In the genomic region with DNA sequence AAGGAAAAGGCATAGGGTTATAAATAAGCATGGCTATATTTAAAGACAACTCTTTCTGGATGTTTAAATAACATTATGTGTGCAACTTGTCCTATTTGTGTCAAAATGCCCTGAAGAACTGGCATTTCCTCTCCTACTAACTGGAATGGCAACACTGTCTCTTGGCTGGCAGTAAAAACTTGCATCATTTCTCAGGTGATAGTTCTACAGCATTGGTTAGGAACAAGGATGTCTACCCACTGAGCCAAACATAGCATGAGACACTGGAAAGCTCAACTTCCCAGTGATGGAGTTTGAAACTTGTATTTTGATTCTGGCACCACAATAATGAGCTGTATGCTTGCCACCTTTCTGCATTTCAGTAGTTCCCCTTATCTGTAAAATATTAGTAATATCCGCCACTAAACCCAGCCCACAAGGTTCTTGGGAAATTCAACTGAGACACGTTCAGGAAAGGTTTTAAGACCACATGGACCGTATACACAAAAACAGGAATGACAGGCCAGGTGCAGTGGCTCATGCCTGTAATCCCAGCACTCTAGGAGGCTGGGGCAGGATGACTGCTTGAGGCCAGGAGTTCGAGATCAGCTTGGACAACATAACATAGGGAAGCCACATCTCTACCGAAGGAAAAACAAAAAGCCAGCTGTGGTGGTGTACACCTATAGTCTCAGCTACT, we compare ENCODE assay signal across 9 cellular contexts. TPM values are rescaled to one million over a fixed set of nuclear protein-coding genes. Genes with fewer than 3 reads are reported as not detected.
DNase-seq lines count a peak whose midpoint lies in the region; ATAC-seq and TF ChIP-seq lines count a peak whose summit lies in the region.
"Had no signal": no experiment of that assay in that cellular context is flagged by ENCODE, and none has a peak within 500 bp of the region (broad histone marks: within the 10 kb centered on the region; RNA-seq: fewer than 3 reads in every experiment).

No MANE protein-coding gene starts in this region.

- no peak for DNase-seq in right atrium auricular region (ENCODE audit: low spot score)
- DNase-seq in left cardiac atrium = no peak
- no peak for DNase-seq in chondrocyte (ENCODE audit: low spot score)
- no peak for DNase-seq in aorta
- no peak for DNase-seq in DMS 273 (lab: John Stamatoyannopoulos, UW; ENCODE audit: unreplicated experiment)
- no peak for DNase-seq in NCI-H748 treated with DMSO at 0.1 percent for 48 hours (lab: John Stamatoyannopoulos, UW)
- DNase-seq in OCI-M1 (lab: John Stamatoyannopoulos, UW) = no peak
- DNase-seq: DMS79 treated with DMSO at 0.1 percent for 48 hours had no signal

- TF ChIP-seq CTCF in right atrium auricular region (IDR thresholded peaks at IDR 0.05) (no peak), chondrocyte (IDR thresholded peaks at IDR 0.05) (no peak)

- ATAC-seq in left cardiac atrium (no peak), aorta (ENCODE audit: low FRiP score) (no peak)

- peak overlapping the region; percentile 12 to 100 for H3K27ac ChIP-seq in right atrium auricular region
- peak overlapping the region; percentile 98 for H3K27ac ChIP-seq in muscle layer of duodenum (ENCODE audit: low read length)
- peak overlapping the region in 1 of 2 donors; percentile 44 for H3K27ac ChIP-seq in aorta (ENCODE audit: low read depth in 1 of 2, low read length in 2 of 2)

- peaks cover 80% of the 10 kb centered on the region for H3K36me3 Mint-ChIP-seq in chondrocyte (ENCODE audit: low read depth)

- no peaks in the 10 kb centered on the region for H3K9me3 ChIP-seq in right atrium auricular region
- no peaks in the 10 kb centered on the region for H3K9me3 ChIP-seq in muscle layer of duodenum (ENCODE audit: control insufficient read depth in 1 of 2, low read length in 2 of 2)
- no peaks in the 10 kb centered on the region for H3K9me3 ChIP-seq in aorta (ENCODE audit: control insufficient read depth, low read length)

- H3K4me1 ChIP-seq in right atrium auricular region (peaks cover 0 to 81% of the 10 kb centered on the region in 2 donors), muscle layer of duodenum (ENCODE audit: control insufficient read depth in 1 of 2, insufficient read depth in 2 of 2, low read length in 2 of 2) (peaks cover 30 to 77% of the 10 kb centered on the region in 2 donors), aorta (ENCODE audit: control insufficient read depth in 1 of 2, insufficient read depth in 2 of 2, low read length in 2 of 2) (peaks cover 6 to 9% of the 10 kb centered on the region in 2 donors)

- H3K9me3 Mint-ChIP-seq in chondrocyte (ENCODE audit: low read depth) = no peaks in the 10 kb centered on the region

- H3K27me3 ChIP-seq in right atrium auricular region = no peaks in the 10 kb centered on the region
- H3K27me3 ChIP-seq in muscle layer of duodenum (ENCODE audit: low read depth, low read length) = no peaks in the 10 kb centered on the region
- H3K27me3 ChIP-seq in aorta (ENCODE audit: control insufficient read depth in 1 of 2, insufficient read depth in 2 of 2, low read length in 1 of 2) = no peaks in the 10 kb centered on the region

- H3K36me3 ChIP-seq in right atrium auricular region (peaks cover 87% of the 10 kb centered on the region), muscle layer of duodenum (ENCODE audit: control insufficient read depth in 1 of 2, insufficient read depth in 2 of 2, low read length in 2 of 2) (peaks cover 76 to 93% of the 10 kb centered on the region in 2 donors), aorta (ENCODE audit: control insufficient read depth in 1 of 2, insufficient read depth in 2 of 2, low read length in 1 of 2) (peaks cover 5 to 20% of the 10 kb centered on the region in 2 donors)

- H3K27me3 Mint-ChIP-seq in chondrocyte (ENCODE audit: low read depth) = no peaks in the 10 kb centered on the region

- WGBS in aorta, 2 donors = 12 to 16% methylated on average over 5 of the region's 5 CpGs

- H3K27ac Mint-ChIP-seq in chondrocyte (ENCODE audit: unreplicated experiment) = peak overlapping the region; percentile 80

- intact Hi-C loops in left cardiac atrium (cut with DNase I) (no loop called here), aorta (cut with DNase I) (loop anchor here in 1 of 2 donors (10.0 kb wide), 1 partner anchor 213 kb away; no protein-coding TSS in a partner anchor)

- H3K4me3 ChIP-seq in right atrium auricular region = peak overlapping the region; percentile 95 to 99
- H3K4me3 ChIP-seq in muscle layer of duodenum (ENCODE audit: low read depth in 1 of 2, low read length in 2 of 2) = peak overlapping the region in 1 of 2 donors; percentile 99
- peak overlapping the region; percentile 93 to 98 for H3K4me3 ChIP-seq in aorta (ENCODE audit: low read length in 2 of 2)

- H3K4me3 Mint-ChIP-seq in chondrocyte (ENCODE audit: unreplicated experiment) = peak overlapping the region; percentile 96

- H3K4me1 Mint-ChIP-seq in chondrocyte (ENCODE audit: low read depth) = peaks cover 66% of the 10 kb centered on the region

RNA-seq across cellular contexts. Expression of gene SLC38A2, which starts 5.1 kb away (rescaled TPM):
- 100 to 1,000 TPM; 192 to 204 TPM for total RNA-seq in right atrium auricular region
- total RNA-seq in left cardiac atrium = 100 to 1,000 TPM; 122 to 202 TPM
- 580 to 614 TPM (median 596 TPM) in 3 replicates for total RNA-seq in chondrocyte
- total RNA-seq in aorta = 100 to 1,000 TPM; 329 to 405 TPM
- 100 to 1,000 TPM in 1 of 2 donors, 10 to 100 TPM in 1; 46.0 to 206 TPM for polyA plus RNA-seq in aorta
